In the genomic region with DNA sequence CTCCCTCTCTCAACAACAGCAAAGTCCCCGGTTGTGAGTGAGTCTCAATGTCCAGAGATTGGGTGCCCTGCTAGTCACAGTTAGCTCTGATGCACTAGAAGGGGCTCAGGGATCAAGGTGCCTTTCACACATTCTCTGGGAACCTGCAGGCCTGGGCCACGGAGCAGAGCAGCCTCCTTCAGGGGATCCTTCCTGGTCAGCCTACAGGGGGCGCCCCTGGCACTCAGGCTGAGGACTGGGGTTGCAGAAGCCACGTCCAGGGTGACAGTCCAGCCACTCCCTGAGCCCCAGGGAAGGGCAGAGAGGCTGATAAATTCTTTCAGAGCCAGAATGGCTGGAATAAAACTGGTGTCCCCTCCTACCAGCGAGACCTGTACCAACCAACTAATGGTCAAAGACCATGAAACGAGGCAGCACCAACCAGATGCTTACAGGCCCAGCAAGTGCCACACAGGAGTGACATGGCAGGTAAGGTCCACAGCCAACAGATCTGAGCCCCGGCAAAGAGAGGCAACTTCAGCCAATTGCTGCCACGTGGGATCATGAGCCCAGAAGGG, we compare ENCODE assay signal across 8 cellular contexts. TPM values are rescaled to one million over a fixed set of nuclear protein-coding genes. Genes with fewer than 3 reads are reported as not detected.
DNase-seq lines count a peak whose midpoint lies in the region; ATAC-seq and TF ChIP-seq lines count a peak whose summit lies in the region.

No MANE protein-coding gene starts in this region.

- no peaks in the 10 kb centered on the region for H3K9me3 ChIP-seq in colonic mucosa
- H3K9me3 ChIP-seq in lower lobe of right lung = no peaks in the 10 kb centered on the region

- H3K9ac ChIP-seq in colonic mucosa (ENCODE audit: low read depth in 2 of 2, low read length in 2 of 2) = peak overlapping the region in 1 of 2 donors; percentile 51

- intact Hi-C loops in colonic mucosa (cut with DNase I) = loop anchor here (5.0 kb wide), 1 partner anchor 72 kb away; no protein-coding TSS in a partner anchor
- intact Hi-C loops in lower lobe of right lung (cut with DNase I) = no loop called here

- H3K27me3 ChIP-seq in colonic mucosa = no peaks in the 10 kb centered on the region
- H3K27me3 ChIP-seq in lower lobe of right lung (ENCODE audit: low read depth) = no peaks in the 10 kb centered on the region

- H3K36me3 ChIP-seq in colonic mucosa (no peaks in the 10 kb centered on the region), lower lobe of right lung (peaks cover 26% of the 10 kb centered on the region)

- no peak overlapping the region for H3K27ac ChIP-seq in colonic mucosa
- no peak overlapping the region for H3K27ac ChIP-seq in lower lobe of right lung

- TF ChIP-seq CTCF in colonic mucosa (IDR thresholded peaks at IDR 0.05) (peak; percentile 76), lower lobe of right lung (IDR thresholded peaks at IDR 0.05) (peak; percentile 85)

- H3K4me1 ChIP-seq in colonic mucosa = peaks cover 3% of the 10 kb centered on the region
- H3K4me1 ChIP-seq in lower lobe of right lung = no peaks in the 10 kb centered on the region

- DNase-seq in DMS 273 (lab: John Stamatoyannopoulos, UW; ENCODE audit: unreplicated experiment) (peak; percentile 62), DMS 273 treated with DMSO at 0.1 percent for 48 hours (lab: John Stamatoyannopoulos, UW) (no peak), LHCN-M2 (ENCODE audit: low read depth) (peak; percentile 30), colonic mucosa (peak; percentile 90), lower lobe of right lung (peak; percentile 85), NCI-H1105 treated with DMSO at 0.1 percent for 48 hours (lab: John Stamatoyannopoulos, UW) (no peak)
- peak; percentile 61 for DNase-seq in stimulated activated CD8-positive, alpha-beta memory T cell treated with anti-CD3 and anti-CD28 coated beads, Interleukin-4, amount 100 ng/mL, for 24 hours (ENCODE audit: low read depth)

- peak; percentile 70 to 72 for ATAC-seq in activated CD4-positive, CD25-positive, alpha-beta regulatory T cell treated with anti-CD3 and anti-CD28 coated beads, Interleukin-2, amount 50 U/mL, for 24 hours
- ATAC-seq in lower lobe of right lung = peak; percentile 88 to 92

- no peak overlapping the region for H3K4me3 ChIP-seq in colonic mucosa
- no peak overlapping the region for H3K4me3 ChIP-seq in lower lobe of right lung

RNA-seq across cellular contexts. Expression of a gene that starts 43.5 kb away (rescaled TPM):
- 23.0 and 28.3 TPM in 2 replicates for total RNA-seq in LHCN-M2 (2014; rRNA removed)
- polyA plus RNA-seq in LHCN-M2 (2012) = 19.0 TPM
- 1 to 10 TPM; 6.9 to 8.1 TPM for total RNA-seq in colonic mucosa
- 31.8 TPM for total RNA-seq in lower lobe of right lung

RNA-seq across cellular contexts. Expression of a gene that starts 48.7 kb away (rescaled TPM):
- 38.2 and 50.7 TPM in 2 replicates for total RNA-seq in LHCN-M2 (2014; rRNA removed)
- 24.4 TPM for polyA plus RNA-seq in LHCN-M2 (2012)
- 10 to 100 TPM; 16.7 to 25.9 TPM for total RNA-seq in colonic mucosa
- total RNA-seq in lower lobe of right lung = 24.5 TPM

RNA-seq across cellular contexts. Expression of a gene that starts 59.0 kb away (rescaled TPM):
- total RNA-seq in LHCN-M2 (2014; rRNA removed) (7.5 and 13.5 TPM in 2 replicates), colonic mucosa (10 to 100 TPM; 31.3 to 38.8 TPM), lower lobe of right lung (23.8 TPM)
- polyA plus RNA-seq in LHCN-M2 (2012) = 4.8 TPM

Comparison
In these comparisons a context has a peak if more than half of its experiments do, and no peak if none do; other contexts are left out.
1. DNase-seq: peak in DMS 273 (single experiment), LHCN-M2 (single experiment), colonic mucosa (single experiment), lower lobe of right lung (single experiment) and stimulated activated CD8-positive, alpha-beta memory T cell treated with anti-CD3 and anti-CD28 coated beads, Interleukin-4, amount 100 ng/mL, for 24 hours (single experiment); none in DMS 273 treated with DMSO at 0.1 percent for 48 hours (single experiment) and NCI-H1105 treated with DMSO at 0.1 percent for 48 hours (single experiment).